ENCODE assay signal across 8 cellular contexts in genomic region chr9:130053504-130054427, GRCh38. TPM values are rescaled to one million over a fixed set of nuclear protein-coding genes. Genes with fewer than 3 reads are reported as not detected.
DNase-seq lines count a peak whose midpoint lies in the region; ATAC-seq, FAIRE-seq and TF ChIP-seq lines count a peak whose summit lies in the region.

Gene GPR107, plus strand, starts transcription at chr9:130053906. Its CDS starts 27 bp downstream, at chr9:130053933.

- ATAC-seq in GM21515 (IDR thresholded peaks at IDR 0.05; ENCODE audit: unreplicated experiment), result peak; percentile 74
- peak; percentile 94 to 98 for ATAC-seq in activated naive CD4-positive, alpha-beta T cell treated with anti-CD3 and anti-CD28 coated beads, Interleukin-2, amount 50 U/mL, for 72 hours
- peak; percentile 62 for ATAC-seq in thoracic aorta (ENCODE audit: insufficient number of reproducible peaks, low FRiP score, low read depth)

- no peaks in the 10 kb centered on the region for H3K9me3 Mint-ChIP-seq in activated naive CD4-positive, alpha-beta T cell treated with anti-CD3 and anti-CD28 coated beads, Interleukin-2, amount 50 U/mL, for 72 hours

- peak within 1 kb of the TSS; percentile 88 for H3K4me3 ChIP-seq in osteoblast (ENCODE audit: insufficient read depth, low read length)
- H3K4me3 ChIP-seq in thoracic aorta, result peak within 1 kb of the TSS; percentile 97

- DNase-seq in D721Med (ENCODE audit: insufficient read length, low spot score) (peak; percentile 91), KBM-7 (peak; percentile 71), SKM-1 (lab: John Stamatoyannopoulos, UW; ENCODE audit: unreplicated experiment) (peak; percentile 53), glomerular visceral epithelial cell (ENCODE audit: extremely low spot score) (peak; percentile 70), osteoblast (ENCODE audit: insufficient read length, low spot score, missing footprints) (peak; percentile 99), thoracic aorta (ENCODE audit: low spot score) (no peak)
- DNase-seq in activated naive CD4-positive, alpha-beta T cell treated with anti-CD3 and anti-CD28 coated beads, Interleukin-2, amount 50 U/mL, for 72 hours (ENCODE audit: low spot score in 2 of 2), result peak; percentile 80 to 87

- H4K20me1 ChIP-seq in osteoblast (ENCODE audit: insufficient read depth, low read length), result peaks cover 17% of the 10 kb centered on the region

- in situ Hi-C loops in KBM-7 (cut with MboI; ENCODE audit: low pct_unique_long_range_greater_than_20kb, low sequenced_read_pairs), result no loop called here

- H3K9me3 ChIP-seq in osteoblast (ENCODE audit: low read depth, low read length) (no peaks in the 10 kb centered on the region), thoracic aorta (no peaks in the 10 kb centered on the region)

- peaks cover 2% of the 10 kb centered on the region for H3K36me3 ChIP-seq in osteoblast (ENCODE audit: insufficient read depth, low read length)
- no peaks in the 10 kb centered on the region for H3K36me3 ChIP-seq in thoracic aorta

- H3K4me1 ChIP-seq in osteoblast (ENCODE audit: insufficient read depth, low read length), result peaks cover 14% of the 10 kb centered on the region
- peaks cover 19 to 32% of the 10 kb centered on the region in 2 donors for H3K4me1 ChIP-seq in thoracic aorta (ENCODE audit: control insufficient read depth in 1 of 2, low read depth in 2 of 2)

- FAIRE-seq in D721Med (lab: Jason Lieb, UNC), result no peak

- H3K36me3 Mint-ChIP-seq in activated naive CD4-positive, alpha-beta T cell treated with anti-CD3 and anti-CD28 coated beads, Interleukin-2, amount 50 U/mL, for 72 hours, result peaks cover 8 to 9% of the 10 kb centered on the region in 2 donors

- peak within 1 kb of the TSS; percentile 94 for H2AFZ ChIP-seq in osteoblast (ENCODE audit: low read length)

- TF ChIP-seq CTCF in D721Med (IDR thresholded peaks at IDR 0.05; ENCODE audit: insufficient read depth, missing control alignments) (no peak), osteoblast (IDR thresholded peaks at IDR 0.05; ENCODE audit: extremely low read depth, low read depth, low read length) (no peak), thoracic aorta (IDR thresholded peaks at IDR 0.05) (no peak)

- H3K27ac ChIP-seq in osteoblast (ENCODE audit: low read depth, low read length), result peak within 1 kb of the TSS; percentile 89
- peak within 1 kb of the TSS; percentile 93 for H3K27ac ChIP-seq in thoracic aorta

- peaks cover 54% of the 10 kb centered on the region for H3K79me2 ChIP-seq in osteoblast (ENCODE audit: insufficient read depth, low read length)

- peak within 1 kb of the TSS; percentile 80 for H3K4me2 ChIP-seq in osteoblast (ENCODE audit: insufficient read depth, low read length)

- H3K27ac Mint-ChIP-seq in activated naive CD4-positive, alpha-beta T cell treated with anti-CD3 and anti-CD28 coated beads, Interleukin-2, amount 50 U/mL, for 72 hours, result peak within 1 kb of the TSS; percentile 95 to 98

- H3K27me3 ChIP-seq in osteoblast (ENCODE audit: insufficient read depth, low read length) (no peaks in the 10 kb centered on the region), thoracic aorta (replicated peaks; ENCODE audit: insufficient read depth) (no peaks in the 10 kb centered on the region)

RNA-seq across cellular contexts. Expression of gene GPR107, which starts in this region (rescaled TPM):
- total RNA-seq in activated naive CD4-positive, alpha-beta T cell treated with anti-CD3 and anti-CD28 coated beads, Interleukin-2, amount 50 U/mL, for 72 hours, result 10 to 100 TPM; 23.1 to 41.8 TPM
- total RNA-seq in osteoblast, result 25.3 and 30.1 TPM in 2 replicates
- 10 to 100 TPM; 47.5 to 51.9 TPM for total RNA-seq in thoracic aorta
